8 cellular contexts compared by ENCODE assay signal in the genomic region with DNA sequence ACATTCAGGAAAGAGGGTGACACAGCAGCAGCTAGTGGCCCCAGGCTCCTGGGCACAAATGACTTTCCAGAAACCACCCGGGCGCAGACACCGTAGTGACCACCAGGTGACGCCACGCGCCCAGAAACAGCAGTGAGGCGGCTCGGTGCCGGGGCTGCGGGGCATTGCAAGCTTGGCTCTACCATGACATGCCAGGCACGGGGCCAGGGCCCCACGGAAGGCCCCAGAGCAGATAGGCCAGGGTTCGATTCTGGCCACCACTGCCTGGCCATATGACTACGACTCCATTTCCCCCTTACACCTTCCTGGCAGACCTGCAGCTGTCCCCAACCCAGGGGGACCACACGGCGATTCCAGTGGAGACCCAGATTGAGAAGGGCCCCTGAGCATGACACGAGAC. TPM values are rescaled to one million over a fixed set of nuclear protein-coding genes. Genes with fewer than 3 reads are reported as not detected.
A peak's percentile ranks its signal among the peaks of the same experiment; 100 is the strongest.
DNase-seq lines count a peak whose midpoint lies in the region; ATAC-seq and TF ChIP-seq lines count a peak whose summit lies in the region.

No MANE protein-coding gene starts in this region.

- H3K4me3 Mint-ChIP-seq in CD8-positive, alpha-beta T cell, result no peak overlapping the region

- H3K27me3 Mint-ChIP-seq in CD8-positive, alpha-beta T cell (ENCODE audit: low read depth), result peaks cover 11% of the 10 kb centered on the region

- no peak overlapping the region for H3K27ac Mint-ChIP-seq in CD8-positive, alpha-beta T cell

- H3K9me3 Mint-ChIP-seq in CD8-positive, alpha-beta T cell, result no peaks in the 10 kb centered on the region

- H3K36me3 Mint-ChIP-seq in CD8-positive, alpha-beta T cell, result no peaks in the 10 kb centered on the region

- intact Hi-C loops in CD8-positive, alpha-beta T cell (cut with DNase I, micrococcal nuclease), result loop anchor here (1.0 kb wide), 4 partner anchors 13 to 297 kb away; partner anchors contain the start of gene MPG (in 1 of the 2)
- intact Hi-C loops in lower lobe of right lung (cut with DNase I), result no loop called here

- POLR2A ChIA-PET in CD8-positive, alpha-beta T cell (lab: Charles Lee), result interaction anchor here (2.5 kb wide), 1 partner anchor 31 kb away, joined by 12 read pairs; no protein-coding TSS in a partner anchor

- peak; percentile 99 for ATAC-seq in CD8-positive, alpha-beta T cell
- peak; percentile 53 for ATAC-seq in HG02759 (IDR thresholded peaks at IDR 0.05; ENCODE audit: unreplicated experiment)
- ATAC-seq in lower lobe of right lung, result peak; percentile 79 to 82
- ATAC-seq in GM21825 (IDR thresholded peaks at IDR 0.05; ENCODE audit: unreplicated experiment), result no peak

- H3K9me3 ChIP-seq in CD8-positive, alpha-beta T cell (ENCODE audit: low read length), result no peaks in the 10 kb centered on the region
- H3K9me3 ChIP-seq in lower lobe of right lung, result no peaks in the 10 kb centered on the region

- peak; percentile 71 to 91 (median 80) for DNase-seq in CD8-positive, alpha-beta T cell
- DNase-seq in NCI-H774 (lab: John Stamatoyannopoulos, UW), result peak; percentile 30
- peak; percentile 79 to 82 for DNase-seq in activated CD4-positive, alpha-beta T cell treated with anti-CD3 and anti-CD28 coated beads, Interleukin-2, amount 50 U/mL, for 4 hours
- DNase-seq in coronary artery (ENCODE audit: low spot score), result no peak
- DNase-seq in lower lobe of right lung, result peak; percentile 89
- DNase-seq in stimulated activated CD8-positive, alpha-beta memory T cell treated with anti-CD3 and anti-CD28 coated beads, Interleukin-12 subunit alpha, Interleukin-12 subunit beta, amount 100 ng/mL, for 1 hour (ENCODE audit: low read depth), result peak; percentile 78

- peaks cover 3% of the 10 kb centered on the region for H3K4me1 Mint-ChIP-seq in CD8-positive, alpha-beta T cell (ENCODE audit: low read depth)

- peak; percentile 91 for TF ChIP-seq CTCF in CD8-positive, alpha-beta T cell (IDR thresholded peaks at IDR 0.05)
- peak; percentile 99 for TF ChIP-seq CTCF in coronary artery (IDR thresholded peaks at IDR 0.05)
- peak; percentile 98 for TF ChIP-seq CTCF in lower lobe of right lung (IDR thresholded peaks at IDR 0.05)

- H3K4me1 ChIP-seq in CD8-positive, alpha-beta T cell (ENCODE audit: insufficient read depth, low read length), result no peaks in the 10 kb centered on the region
- peaks cover 48% of the 10 kb centered on the region for H3K4me1 ChIP-seq in lower lobe of right lung

- CTCF ChIA-PET in CD8-positive, alpha-beta T cell (lab: Charles Lee), result interaction anchor here (0.7 to 14.6 kb wide), 35 partner anchors 8 to 340 kb away, joined by 3 to 309 read pairs (median 6); partner anchors contain the start of genes POLR3K and SNRNP25

- H3K36me3 ChIP-seq in CD8-positive, alpha-beta T cell (ENCODE audit: insufficient read depth, low read length), result no peaks in the 10 kb centered on the region
- peaks cover 43% of the 10 kb centered on the region for H3K36me3 ChIP-seq in lower lobe of right lung

- H3K27ac ChIP-seq in CD8-positive, alpha-beta T cell (ENCODE audit: low read depth, low read length), result no peak overlapping the region
- H3K27ac ChIP-seq in coronary artery (peak overlapping the region; percentile 41 to 100), lower lobe of right lung (no peak overlapping the region)

- H3K4me3 ChIP-seq in CD8-positive, alpha-beta T cell (ENCODE audit: low read depth, low read length), result no peak overlapping the region
- H3K4me3 ChIP-seq in coronary artery (peak overlapping the region; percentile 47), lower lobe of right lung (no peak overlapping the region)

- H3K27me3 ChIP-seq in CD8-positive, alpha-beta T cell (ENCODE audit: insufficient read depth, low read length), result no peaks in the 10 kb centered on the region
- no peaks in the 10 kb centered on the region for H3K27me3 ChIP-seq in lower lobe of right lung (ENCODE audit: low read depth)

RNA-seq across cellular contexts. Expression of gene RHBDF1, which starts 6.7 kb away (rescaled TPM):
- under 1 TPM; 0.22 to 0.92 TPM for total RNA-seq in CD8-positive, alpha-beta T cell
- total RNA-seq in lower lobe of right lung, result 35.9 TPM

RNA-seq across cellular contexts. Expression of gene SNRNP25, which starts 12.1 kb away (rescaled TPM):
- 1 to 10 TPM; 4.9 to 5.4 TPM for total RNA-seq in CD8-positive, alpha-beta T cell
- 18.5 TPM for total RNA-seq in lower lobe of right lung

RNA-seq across cellular contexts. Expression of gene MPG, which starts 12.3 kb away (rescaled TPM):
- total RNA-seq in CD8-positive, alpha-beta T cell, result 10 to 100 TPM; 12.3 to 13.0 TPM
- 38.5 TPM for total RNA-seq in lower lobe of right lung

RNA-seq across cellular contexts. Expression of gene POLR3K, which starts 12.3 kb away (rescaled TPM):
- 1 to 10 TPM; 4.6 to 5.5 TPM for total RNA-seq in CD8-positive, alpha-beta T cell
- total RNA-seq in lower lobe of right lung, result 12.1 TPM

Comparison
In these comparisons a context has a peak if more than half of its experiments do, and no peak if none do; other contexts are left out.
1. H3K27ac ChIP-seq: peak in coronary artery (2 of 2); none in CD8-positive, alpha-beta T cell (single experiment) and lower lobe of right lung (single experiment).
2. RNA of gene RHBDF1, which starts 6.7 kb away (total RNA-seq): 35.9 TPM in lower lobe of right lung (single experiment); 0.22 to 0.92 TPM in CD8-positive, alpha-beta T cell; every median in the first group is over 10 times any median in the second.
3. Peak in every context shown above with its lines, with median percentiles within 50 percentile points of each other: CTCF ChIP-seq.